In the genomic region with DNA sequence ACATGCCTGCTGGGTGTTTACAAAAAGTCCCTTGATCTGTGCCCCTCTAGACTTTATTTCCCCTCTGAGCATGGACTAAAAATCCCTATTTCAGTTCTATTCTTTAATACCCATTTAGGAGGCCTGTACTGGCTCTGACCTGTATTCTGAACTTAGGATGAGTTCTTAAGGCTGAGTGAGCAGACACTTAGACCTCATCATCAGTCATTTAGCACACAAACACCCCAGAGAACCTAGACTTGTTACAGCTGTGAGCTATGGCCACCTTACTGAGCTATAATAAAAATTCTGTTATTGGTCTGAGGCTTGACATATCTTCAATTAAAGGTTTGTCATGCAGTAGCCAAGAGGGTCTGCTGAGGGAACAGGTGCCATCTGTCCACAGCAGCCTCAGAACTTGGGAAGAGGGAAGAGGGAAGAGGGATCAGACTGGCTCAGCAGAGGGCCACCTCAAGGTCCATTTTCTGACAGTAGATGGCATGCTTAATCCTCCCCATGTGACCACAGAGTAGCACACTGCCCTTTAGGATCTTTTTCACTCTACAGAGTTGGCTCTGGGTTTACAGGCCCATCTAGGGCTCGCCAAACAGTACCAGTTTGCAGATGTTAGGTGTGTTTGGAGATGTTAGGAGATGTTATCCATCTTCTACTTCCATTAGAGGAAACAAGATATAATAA, we compare ENCODE assay signal across 23 cellular contexts. TPM values are rescaled to one million over a fixed set of nuclear protein-coding genes. Genes with fewer than 3 reads are reported as not detected.
DNase-seq lines count a peak whose midpoint lies in the region; ATAC-seq and TF ChIP-seq lines count a peak whose summit lies in the region.
"Had no signal": no experiment of that assay in that cellular context is flagged by ENCODE, and none has a peak within 500 bp of the region (broad histone marks: within the 10 kb centered on the region; RNA-seq: fewer than 3 reads in every experiment).

No MANE protein-coding gene starts in this region.

- no peak overlapping the region for H4K5ac ChIP-seq in mesendoderm (ENCODE audit: low read length)

- no peak overlapping the region for H3K4me3 ChIP-seq in coronary artery
- no peak overlapping the region for H3K4me3 ChIP-seq in sigmoid colon
- no peak overlapping the region for H3K4me3 ChIP-seq in mesendoderm (ENCODE audit: low read length)
- H3K4me3 ChIP-seq: body of pancreas, dorsolateral prefrontal cortex, esophagus squamous epithelium had no signal

- H3K9ac ChIP-seq in mesendoderm (ENCODE audit: low read length) = no peak overlapping the region

- H3K4me2 ChIP-seq in mesendoderm (ENCODE audit: low read length) = no peak overlapping the region

- peak overlapping the region; percentile 13 for H3K27ac Mint-ChIP-seq in activated CD8-positive, alpha-beta memory T cell treated with anti-CD3 and anti-CD28 coated beads, Interleukin-2, amount 10 ng/mL, durations not matched to agents 7 days and 5 days
- H3K27ac Mint-ChIP-seq: activated T-helper 2 cell treated with anti-CD3 and anti-CD28 coated beads, Interferon-gamma antibody, Interleukin-2, Interleukin-4, amounts not matched to agents 10 μg/mL and 5 μg/mL and 100 μg/mL, durations not matched to agents 14 hours and 24 hours and 36 hours had no signal

- H3K56ac ChIP-seq in mesendoderm (ENCODE audit: low read length) = no peak overlapping the region

- no peaks in the 10 kb centered on the region for H3K79me2 ChIP-seq in mesendoderm (ENCODE audit: control insufficient read depth, insufficient read depth, low read length)

- peaks cover 30% of the 10 kb centered on the region for H3K36me3 Mint-ChIP-seq in activated CD8-positive, alpha-beta memory T cell treated with anti-CD3 and anti-CD28 coated beads, Interleukin-2, amount 10 ng/mL, durations not matched to agents 7 days and 5 days

- TF ChIP-seq POLR2A in sigmoid colon (IDR thresholded peaks at IDR 0.05) = no peak

- H3K9me3 Mint-ChIP-seq in activated CD8-positive, alpha-beta memory T cell treated with anti-CD3 and anti-CD28 coated beads, Interleukin-2, amount 10 ng/mL, durations not matched to agents 7 days and 5 days (ENCODE audit: low read depth) = no peaks in the 10 kb centered on the region
- H3K9me3 Mint-ChIP-seq: activated T-helper 2 cell treated with anti-CD3 and anti-CD28 coated beads, Interferon-gamma antibody, Interleukin-2, Interleukin-4, amounts not matched to agents 10 μg/mL and 5 μg/mL and 100 μg/mL, durations not matched to agents 14 hours and 24 hours and 36 hours had no signal

- H3K27me3 Mint-ChIP-seq in activated CD8-positive, alpha-beta memory T cell treated with anti-CD3 and anti-CD28 coated beads, Interleukin-2, amount 10 ng/mL, durations not matched to agents 7 days and 5 days = no peaks in the 10 kb centered on the region

- H2BK5ac ChIP-seq in mesendoderm (ENCODE audit: low read length) = no peak overlapping the region

- 96 to 98% methylated on average over 1 of the region's 1 CpG for WGBS in sigmoid colon, 2 donors
- no CpG with 5 or more reads among the region's 1 CpG for WGBS in mesendoderm (ENCODE audit: extremely low coverage, insufficient coverage, low lambda C conversion rate)

- peaks cover 39% of the 10 kb centered on the region for H3K4me1 Mint-ChIP-seq in activated CD8-positive, alpha-beta memory T cell treated with anti-CD3 and anti-CD28 coated beads, Interleukin-2, amount 10 ng/mL, durations not matched to agents 7 days and 5 days

- H3K4me3 Mint-ChIP-seq in activated CD8-positive, alpha-beta memory T cell treated with anti-CD3 and anti-CD28 coated beads, Interleukin-2, amount 10 ng/mL, durations not matched to agents 7 days and 5 days = no peak overlapping the region

- CTCF ChIA-PET in activated CD8-positive, alpha-beta memory T cell treated with anti-CD3 and anti-CD28 coated beads, Interleukin-2, amount 10 ng/mL, durations not matched to agents 7 days and 5 days (lab: Charles Lee) = interaction anchor here (1.3 to 14.6 kb wide), 4 partner anchors 9 to 211 kb away, joined by 3 to 474 read pairs (median 12); a partner anchor contains a TSS

- no peaks in the 10 kb centered on the region for H3K79me1 ChIP-seq in mesendoderm (ENCODE audit: low read length)

- no peak for DNase-seq in activated CD8-positive, alpha-beta memory T cell treated with anti-CD3 and anti-CD28 coated beads, Interleukin-2, amount 10 ng/mL, durations not matched to agents 7 days and 5 days
- DNase-seq in activated CD8-positive, alpha-beta memory T cell treated with anti-CD3 and anti-CD28 coated beads for 24 hours = no peak
- DNase-seq in coronary artery (ENCODE audit: low spot score) = no peak
- DNase-seq in sigmoid colon = no peak
- DNase-seq in NAMALWA (ENCODE audit: low spot score) = no peak
- DNase-seq in mesendoderm = no peak
- no peak for DNase-seq in NCI-H1694 treated with DMSO at 0.1 percent for 48 hours (lab: John Stamatoyannopoulos, UW)
- DNase-seq: activated CD4-positive, alpha-beta T cell treated with anti-CD3 and anti-CD28 coated beads, Interleukin-2, amount 50 U/mL, for 1 hour; body of pancreas; Caco-2; dorsolateral prefrontal cortex; esophagus squamous epithelium; head of caudate nucleus; Karpas-422; NCI-H1105 treated with DMSO at 0.1 percent for 48 hours; NCI-H2171 treated with DMSO at 0.1 percent for 48 hours; NK-92 treated with Interleukin-12 subunit alpha and Interleukin-12 subunit beta, amount 100 ng/mL, for 24 hours; right cardiac atrium; SHP77; stimulated activated CD4-positive, alpha-beta T cell treated with anti-CD3 and anti-CD28 coated beads, Interleukin-1b, Interleukin-23, amount 100 ng/mL, for 48 hours had no signal

- H3K36me3 ChIP-seq in sigmoid colon (peaks cover under 1 to 18% (median 6%) of the 10 kb centered on the region in 4 donors), mesendoderm (ENCODE audit: control insufficient read depth, insufficient read depth, low read length) (no peaks in the 10 kb centered on the region)

- TF ChIP-seq RAD21 in Ishikawa (IDR thresholded peaks at IDR 0.05; ENCODE audit: low read depth) = no peak

- H3K18ac ChIP-seq in mesendoderm (ENCODE audit: low read length) = no peak overlapping the region

- H2BK120ac ChIP-seq in mesendoderm (ENCODE audit: low read depth, low read length) = no peak overlapping the region

- TF ChIP-seq CTCF in coronary artery (IDR thresholded peaks at IDR 0.05) (no peak), sigmoid colon (IDR thresholded peaks at IDR 0.05) (no peak)

- TF ChIP-seq EP300 in Ishikawa (IDR thresholded peaks at IDR 0.05; ENCODE audit: borderline replicate concordance) (no peak), sigmoid colon (IDR thresholded peaks at IDR 0.05) (no peak)

- H3K27ac ChIP-seq in coronary artery (peak overlapping the region; percentile 40 to 42), sigmoid colon (peak overlapping the region in 3 of 4 donors; percentile 53 to 55 (median 55)), mesendoderm (ENCODE audit: low read depth, low read length) (no peak overlapping the region)
- H3K27ac ChIP-seq: body of pancreas, HL-60 had no signal

- no peak overlapping the region for H3K23ac ChIP-seq in mesendoderm (ENCODE audit: low read length)

- no peak for ATAC-seq in activated CD8-positive, alpha-beta memory T cell treated with anti-CD3 and anti-CD28 coated beads, Interleukin-2, amount 10 ng/mL, durations not matched to agents 7 days and 5 days
- ATAC-seq: body of pancreas had no signal

- H3K27me3 ChIP-seq in sigmoid colon (no peaks in the 10 kb centered on the region), mesendoderm (ENCODE audit: insufficient read depth, low read length, poor library complexity) (no peaks in the 10 kb centered on the region)
- H3K27me3 ChIP-seq: body of pancreas, esophagus squamous epithelium had no signal

- no peak overlapping the region for H4K8ac ChIP-seq in mesendoderm (ENCODE audit: low read depth, low read length)

- intact Hi-C loops in sigmoid colon (cut with DNase I) = no loop called here

- peaks cover 0 to 63% (median 54%) of the 10 kb centered on the region in 4 donors for H3K4me1 ChIP-seq in sigmoid colon
- H3K4me1 ChIP-seq in mesendoderm (ENCODE audit: control insufficient read depth, low read depth, low read length) = peaks cover 3% of the 10 kb centered on the region

- no peak overlapping the region for H2AK5ac ChIP-seq in mesendoderm (ENCODE audit: low read length)

- no peak overlapping the region for H2BK15ac ChIP-seq in mesendoderm (replicated peaks; ENCODE audit: low read depth)

- no peak overlapping the region for H3K4ac ChIP-seq in mesendoderm (ENCODE audit: low read depth, low read length)

- H3K9me3 ChIP-seq in sigmoid colon = no peaks in the 10 kb centered on the region
- H3K9me3 ChIP-seq: body of pancreas, Caco-2, esophagus squamous epithelium had no signal

TF ChIP-seq in Ishikawa, 13 proteins besides CTCF, POLR2A, EP300 and RAD21:
- TF ChIP-seq ZBTB7A (IDR thresholded peaks at IDR 0.05; ENCODE audit: low read depth) (no peak), CREB1 (IDR thresholded peaks at IDR 0.05; ENCODE audit: low read depth) (no peak), YY1 (IDR thresholded peaks at IDR 0.05; ENCODE audit: low read depth) (no peak), TCF12 (IDR thresholded peaks at IDR 0.05; ENCODE audit: low read depth) (no peak), TEAD4 (IDR thresholded peaks at IDR 0.05) (no peak)
- TF ChIP-seq, protein P1, sequence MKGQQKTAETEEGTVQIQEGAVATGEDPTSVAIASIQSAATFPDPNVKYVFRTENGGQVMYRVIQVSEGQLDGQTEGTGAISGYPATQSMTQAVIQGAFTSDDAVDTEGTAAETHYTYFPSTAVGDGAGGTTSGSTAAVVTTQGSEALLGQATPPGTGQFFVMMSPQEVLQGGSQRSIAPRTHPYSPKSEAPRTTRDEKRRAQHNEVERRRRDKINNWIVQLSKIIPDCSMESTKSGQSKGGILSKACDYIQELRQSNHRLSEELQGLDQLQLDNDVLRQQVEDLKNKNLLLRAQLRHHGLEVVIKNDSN (IDR thresholded peaks at IDR 0.05) = peak; percentile 50; the same call in 1 of the 2 replicates

RNA-seq across cellular contexts. Expression of a gene that starts 30.2 kb away (rescaled TPM):
- 100 to 1,000 TPM; 166 to 169 TPM for total RNA-seq in activated CD8-positive, alpha-beta memory T cell treated with anti-CD3 and anti-CD28 coated beads, Interleukin-2, amount 10 ng/mL, durations not matched to agents 7 days and 5 days
- 10 to 100 TPM; 23.7 to 39.6 (median 28.7) TPM for total RNA-seq in sigmoid colon
- polyA plus RNA-seq in sigmoid colon = 10 to 100 TPM in 2 of 3 donors, 1 to 10 TPM in 1; 9.0 to 35.8 (median 16.6) TPM
- polyA plus RNA-seq in mesendoderm (2013, experiment 1 of 2) = 76.0 TPM
- polyA plus RNA-seq in mesendoderm (2013, experiment 2 of 2) = 75.9 TPM

Comparison
In these comparisons a context has a peak if more than half of its experiments do, and no peak if none do; other contexts are left out.
1. RNA of a gene that starts 30.2 kb away (total RNA-seq): 166 to 169 TPM in activated CD8-positive, alpha-beta memory T cell treated with anti-CD3 and anti-CD28 coated beads, Interleukin-2, amount 10 ng/mL, durations not matched to agents 7 days and 5 days; 23.7 to 39.6 TPM in sigmoid colon; every median in the first group is over 4 times any median in the second.